1 cellular context compared by ENCODE assay signal in genomic region chr3:184561329-184562145, GRCh38.
TF ChIP-seq lines count a peak whose summit lies in the region.

TSS of gene EPHB3 (plus strand) at chr3:184561785. CDS start at chr3:184562236, 451 bp downstream.

TF ChIP-seq in HepG2, 621 proteins besides CTCF, POLR2A, EP300 and RAD21 (continued from another document and continues in another):
- TF ChIP-seq ZNF367 (CRISPR knock-in tag; IDR thresholded peaks at IDR 0.05; ENCODE audit: borderline replicate concordance), result no peak
- no peak for TF ChIP-seq NPAS2 (CRISPR knock-in tag; IDR thresholded peaks at IDR 0.05; ENCODE audit: borderline replicate concordance)
- TF ChIP-seq PCBP1 (IDR thresholded peaks at IDR 0.05; ENCODE audit: borderline replicate concordance, low read depth, low read length), result 0 out of 2 replicates have a peak, but pooled peaks have one; percentile 34
- TF ChIP-seq ZNF124 (CRISPR knock-in tag; IDR thresholded peaks at IDR 0.05), result no peak
- TF ChIP-seq ZFP36L1 (CRISPR knock-in tag; IDR thresholded peaks at IDR 0.05), result no peak
- TF ChIP-seq RAD51 (IDR thresholded peaks at IDR 0.05; ENCODE audit: borderline replicate concordance), result no peak
- TF ChIP-seq ZNF264 (CRISPR knock-in tag; IDR thresholded peaks at IDR 0.05), result no peak
- TF ChIP-seq PRDM10 (CRISPR knock-in tag; IDR thresholded peaks at IDR 0.05; ENCODE audit: low read depth), result no peak
- no peak for TF ChIP-seq ZNF512B (CRISPR knock-in tag; IDR thresholded peaks at IDR 0.05; ENCODE audit: borderline replicate concordance)
- no peak for TF ChIP-seq ZNF530 (CRISPR knock-in tag; IDR thresholded peaks at IDR 0.05; ENCODE audit: low read depth)
- TF ChIP-seq EZH2 (conservative IDR thresholded peaks at IDR 0.05; ENCODE audit: low read depth, low read length), result no peak; the same call in 1 of the 2 replicates
- TF ChIP-seq TBP (CRISPR knock-in tag; IDR thresholded peaks at IDR 0.05), result no peak
- peak; percentile 36; the same call in 1 of the 2 replicates for TF ChIP-seq MED1 (CRISPR knock-in tag; IDR thresholded peaks at IDR 0.05)
- peak; percentile 60 for TF ChIP-seq POGK (CRISPR knock-in tag; conservative IDR thresholded peaks at IDR 0.05)
- TF ChIP-seq ZNF619 (CRISPR knock-in tag; IDR thresholded peaks at IDR 0.05), result no peak
- peak; percentile 49; the same call in 1 of the 2 replicates for TF ChIP-seq THAP9 (CRISPR knock-in tag; IDR thresholded peaks at IDR 0.05; ENCODE audit: borderline replicate concordance)
- TF ChIP-seq GPN1 (CRISPR knock-in tag; IDR thresholded peaks at IDR 0.05; ENCODE audit: borderline replicate concordance), result no peak
- TF ChIP-seq ZNF773 (CRISPR knock-in tag; IDR thresholded peaks at IDR 0.05; ENCODE audit: borderline replicate concordance), result no peak
- no peak for TF ChIP-seq ARID2 (CRISPR knock-in tag; IDR thresholded peaks at IDR 0.05; ENCODE audit: borderline replicate concordance)
- TF ChIP-seq SRSF4 (IDR thresholded peaks at IDR 0.05; ENCODE audit: low read depth, low read length, poor library complexity, severe bottlenecking), result no peak
- TF ChIP-seq ZNF280D (CRISPR knock-in tag; IDR thresholded peaks at IDR 0.05), result no peak
- no peak for TF ChIP-seq ZNF10 (CRISPR knock-in tag; IDR thresholded peaks at IDR 0.05; ENCODE audit: borderline replicate concordance, low read depth)
- 0 out of 2 replicates have a peak, but pooled peaks have one; percentile 20 for TF ChIP-seq HDAC1 (CRISPR knock-in tag; IDR thresholded peaks at IDR 0.05)
- no peak for TF ChIP-seq ZNF570 (CRISPR knock-in tag; IDR thresholded peaks at IDR 0.05; ENCODE audit: borderline replicate concordance)
- no peak for TF ChIP-seq REST (IDR thresholded peaks at IDR 0.05; ENCODE audit: borderline replicate concordance in 1 of 2, low read depth in 1 of 2, low read length in 2 of 2)
- no peak for TF ChIP-seq AGO1 (IDR thresholded peaks at IDR 0.05; ENCODE audit: low read depth, low read length, poor library complexity, severe bottlenecking)
- TF ChIP-seq EED (CRISPR knock-in tag; IDR thresholded peaks at IDR 0.05), result no peak; the same call in 1 of the 2 replicates
- no peak for TF ChIP-seq ELK4 (CRISPR knock-in tag; IDR thresholded peaks at IDR 0.05; ENCODE audit: borderline replicate concordance)
- no peak for TF ChIP-seq ZNF503 (CRISPR knock-in tag; IDR thresholded peaks at IDR 0.05)
- TF ChIP-seq ZNF558 (CRISPR knock-in tag; IDR thresholded peaks at IDR 0.05; ENCODE audit: borderline replicate concordance), result no peak
- no peak for TF ChIP-seq CREB3 (CRISPR knock-in tag; IDR thresholded peaks at IDR 0.05)
- TF ChIP-seq SMAD3 (CRISPR knock-in tag; IDR thresholded peaks at IDR 0.05), result no peak
- TF ChIP-seq NR2F1 (CRISPR knock-in tag; IDR thresholded peaks at IDR 0.05), result no peak
- TF ChIP-seq ZNF335 (CRISPR knock-in tag; IDR thresholded peaks at IDR 0.05), result no peak
